8 cellular contexts compared by ENCODE assay signal in the genomic region with DNA sequence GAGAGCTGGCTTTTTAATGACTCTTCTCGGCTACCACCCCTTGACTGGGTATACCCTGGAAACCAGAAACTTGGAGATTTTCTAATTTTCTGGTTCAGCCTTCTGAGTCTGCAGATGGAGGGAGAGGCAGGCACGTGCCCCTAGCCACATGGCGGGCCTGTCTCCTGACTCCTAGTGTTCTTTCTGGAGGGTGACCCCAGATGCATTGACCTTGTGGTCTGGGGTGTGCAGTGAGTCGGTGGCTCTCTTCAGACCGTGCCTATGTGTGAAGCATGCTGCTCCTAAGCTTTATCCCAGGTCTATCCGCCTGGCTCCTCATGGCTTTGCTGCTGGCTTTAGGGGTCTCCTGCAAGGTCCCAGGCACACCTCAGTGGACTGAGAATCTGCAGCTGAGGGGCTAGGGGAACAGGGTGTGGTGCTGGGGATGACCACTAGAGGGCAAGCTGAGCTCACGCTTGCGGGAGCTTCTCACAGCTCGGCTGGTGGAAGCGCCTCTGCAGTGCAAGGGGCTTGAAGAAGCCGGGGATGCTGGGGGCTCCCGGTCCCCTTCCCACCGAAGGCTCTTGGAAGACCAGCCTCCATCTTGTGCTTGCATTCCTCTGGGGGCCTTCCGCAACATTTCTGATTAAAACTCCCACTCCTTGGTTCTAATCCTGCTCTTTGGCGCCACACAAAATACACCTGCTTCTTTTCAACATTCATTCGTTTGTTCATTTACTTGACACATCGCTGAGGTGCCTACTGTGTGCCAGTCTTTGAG. TPM values are rescaled to one million over a fixed set of nuclear protein-coding genes. Genes with fewer than 3 reads are reported as not detected.
DNase-seq lines count a peak whose midpoint lies in the region; ATAC-seq and TF ChIP-seq lines count a peak whose summit lies in the region.

No MANE protein-coding gene starts in this region.

- H3K36me3 ChIP-seq in neuronal stem cell (replicated peaks in 1 of 2; ENCODE audit: control insufficient read depth in 2 of 2, insufficient read depth in 2 of 2, low read length in 2 of 2), result no peaks in the 10 kb centered on the region
- no peaks in the 10 kb centered on the region for H3K36me3 ChIP-seq in stomach

- no peak overlapping the region for H2BK5ac ChIP-seq in neuronal stem cell (ENCODE audit: low read length)

- H3K14ac ChIP-seq in neuronal stem cell (ENCODE audit: low read length), result no peak overlapping the region

- no peak overlapping the region for H3K9ac ChIP-seq in neuronal stem cell (ENCODE audit: low read depth, low read length, poor library complexity)

- H2BK12ac ChIP-seq in neuronal stem cell (ENCODE audit: low read length), result no peak overlapping the region

- H3K27me3 ChIP-seq in neuronal stem cell (ENCODE audit: control insufficient read depth in 3 of 3, insufficient read depth in 3 of 3, low read depth in 1 of 3, low read length in 3 of 3), result peaks cover 0 to 19% (median 0%) of the 10 kb centered on the region in 3 experiments
- H3K27me3 ChIP-seq in stomach, result peaks cover 0 to 34% (median 0%) of the 10 kb centered on the region in 3 donors

- no TSS peak for BruUV-seq in Calu3 (replicated peaks; lab: Mats Ljungman, UMichigan)

- no peak overlapping the region for H4K91ac ChIP-seq in neuronal stem cell (ENCODE audit: low read depth, low read length, poor library complexity)

- H3K4me3 Mint-ChIP-seq in Calu3 (ENCODE audit: low read depth, unreplicated experiment), result no peak overlapping the region
- no peak overlapping the region for H3K4me3 Mint-ChIP-seq in activated T-cell treated with anti-CD3 and anti-CD28 coated beads, Interleukin-2, amount 50 U/mL, for 72 hours

- no peaks in the 10 kb centered on the region for H3K79me1 ChIP-seq in neuronal stem cell (ENCODE audit: low read depth, low read length)

- H3K9me3 Mint-ChIP-seq in Calu3 (ENCODE audit: low read depth, unreplicated experiment), result no peaks in the 10 kb centered on the region
- H3K9me3 Mint-ChIP-seq in activated T-cell treated with anti-CD3 and anti-CD28 coated beads, Interleukin-2, amount 50 U/mL, for 72 hours, result no peaks in the 10 kb centered on the region

- H3K9me3 ChIP-seq in neuronal stem cell (replicated peaks in 1 of 2; ENCODE audit: control insufficient read depth in 2 of 2, insufficient read depth in 1 of 2, low read depth in 1 of 2, low read length in 2 of 2) (peaks cover 0 to 4% of the 10 kb centered on the region in 2 donors), stomach (no peaks in the 10 kb centered on the region)

- no CpG with 5 or more reads among the region's 17 CpGs for WGBS in neuronal stem cell (ENCODE audit: extremely low coverage in 2 of 2, insufficient read length in 2 of 2, insufficient replicate concordance in 1 of 2), 2 donors
- 19 to 43% (median 26%) methylated on average over 9 to 17 of the region's 17 CpGs for WGBS in stomach, 5 donors

- H3K4me1 Mint-ChIP-seq in Calu3 (ENCODE audit: low read depth, unreplicated experiment), result peaks cover 8% of the 10 kb centered on the region
- peaks cover 4% of the 10 kb centered on the region for H3K4me1 Mint-ChIP-seq in activated T-cell treated with anti-CD3 and anti-CD28 coated beads, Interleukin-2, amount 50 U/mL, for 72 hours (ENCODE audit: low read depth)

- CTCF ChIA-PET in Calu3 (lab: Charles Lee), result interaction anchor here (0.7 to 5.0 kb wide), 5 partner anchors 57 to 379 kb away, joined by 3 to 70 read pairs (median 5); a partner anchor contains a TSS

- H2BK120ac ChIP-seq in neuronal stem cell (ENCODE audit: low read depth, low read length), result no peak overlapping the region

- no peak for TF ChIP-seq EP300 in stomach (IDR thresholded peaks at IDR 0.05)

- H3K36me3 Mint-ChIP-seq in Calu3 (ENCODE audit: insufficient read depth, unreplicated experiment), result no peaks in the 10 kb centered on the region
- H3K36me3 Mint-ChIP-seq in activated T-cell treated with anti-CD3 and anti-CD28 coated beads, Interleukin-2, amount 50 U/mL, for 72 hours (ENCODE audit: insufficient read depth in 2 of 2), result no peaks in the 10 kb centered on the region

- H3K27ac ChIP-seq in neuronal stem cell (replicated peaks; ENCODE audit: low read length) (no peak overlapping the region), stomach (no peak overlapping the region)

- no peak for TF ChIP-seq POLR2A in stomach (IDR thresholded peaks at IDR 0.05)

- H3K4me1 ChIP-seq in neuronal stem cell (ENCODE audit: control insufficient read depth in 2 of 2, insufficient read depth in 1 of 2, low read depth in 1 of 2, low read length in 2 of 2) (peaks cover 0 to 11% of the 10 kb centered on the region in 2 donors), stomach (peaks cover 0 to 3% (median 0%) of the 10 kb centered on the region in 4 donors)

- no peak overlapping the region for H3K4me2 ChIP-seq in neuronal stem cell (ENCODE audit: insufficient read depth, low read length, poor library complexity, severe bottlenecking)

- ATAC-seq in GM19467 (IDR thresholded peaks at IDR 0.05; ENCODE audit: unreplicated experiment), result peak; percentile 72
- peak; percentile 77 to 79 for ATAC-seq in activated T-cell treated with anti-CD3 and anti-CD28 coated beads, Interleukin-2, amount 50 U/mL, for 72 hours (replicated peaks in 1 of 2)

- H3K4me3 ChIP-seq in neuronal stem cell (ENCODE audit: low read length in 2 of 2) (no peak overlapping the region), stomach (no peak overlapping the region)

- H2AK5ac ChIP-seq in neuronal stem cell (ENCODE audit: low read depth, low read length), result no peak overlapping the region

- DNase-seq in Calu3, result peak; percentile 84
- peak; percentile 50 for DNase-seq in HPDE6-E6E7 (ENCODE audit: extremely low spot score)
- peak; percentile 75 for DNase-seq in OCI-M1 (lab: John Stamatoyannopoulos, UW)
- DNase-seq in activated T-cell treated with anti-CD3 and anti-CD28 coated beads, Interleukin-2, amount 50 U/mL, for 72 hours, result peak; percentile 75 to 78
- peak; percentile 31 for DNase-seq in fibroblast of the conjunctiva (ENCODE audit: low read depth)
- peak; percentile 74 for DNase-seq in neuronal stem cell (ENCODE audit: low spot score)
- DNase-seq in stomach, result peak; percentile 72

- H4K8ac ChIP-seq in neuronal stem cell (ENCODE audit: low read depth, low read length), result peak overlapping the region; percentile 73

- no peak overlapping the region for H2BK15ac ChIP-seq in neuronal stem cell (ENCODE audit: low read length)

- intact Hi-C loops in Calu3 (cut with micrococcal nuclease; ENCODE audit: unreplicated experiment) (loop anchor here (1.0 kb wide), 1 partner anchor 131 kb away; no protein-coding TSS in a partner anchor), stomach (cut with DNase I; ENCODE audit: low total_unique reads) (no loop called here)

- peak; percentile 97 for TF ChIP-seq CTCF in Calu3 (IDR thresholded peaks at IDR 0.05; ENCODE audit: unreplicated experiment)
- TF ChIP-seq CTCF in stomach (IDR thresholded peaks at IDR 0.05), result peak in 5 of 7 experiments; percentile 76 to 92 (median 88)

- no peak overlapping the region for H3K4ac ChIP-seq in neuronal stem cell (ENCODE audit: low read length)

- peak overlapping the region; percentile 25 for H2AFZ ChIP-seq in neuronal stem cell (ENCODE audit: low read length)

- peaks cover 47% of the 10 kb centered on the region for H3K27me3 Mint-ChIP-seq in Calu3 (ENCODE audit: unreplicated experiment)
- peaks cover 5% of the 10 kb centered on the region for H3K27me3 Mint-ChIP-seq in activated T-cell treated with anti-CD3 and anti-CD28 coated beads, Interleukin-2, amount 50 U/mL, for 72 hours (ENCODE audit: low read depth)

- H3K27ac Mint-ChIP-seq in Calu3 (ENCODE audit: unreplicated experiment), result no peak overlapping the region
- H3K27ac Mint-ChIP-seq in activated T-cell treated with anti-CD3 and anti-CD28 coated beads, Interleukin-2, amount 50 U/mL, for 72 hours, result no peak overlapping the region

- no peak overlapping the region for H3K23ac ChIP-seq in neuronal stem cell (ENCODE audit: low read depth, low read length, poor library complexity)

- H3K18ac ChIP-seq in neuronal stem cell (ENCODE audit: low read length), result no peak overlapping the region

RNA-seq across cellular contexts. Expression of a gene that starts 51.8 kb away (rescaled TPM):
- total RNA-seq in Calu3 (2022), result 0.32 TPM in 1 of 2 replicates, not detected in the other
- not detected for total RNA-seq in activated T-cell treated with anti-CD3 and anti-CD28 coated beads, Interleukin-2, amount 50 U/mL, for 72 hours
- 0.35 TPM for polyA plus RNA-seq in neuronal stem cell (2013, experiment 1 of 2)
- 0.37 TPM for polyA plus RNA-seq in neuronal stem cell (2013, experiment 2 of 2)
- not detected for total RNA-seq in stomach
- polyA plus RNA-seq in stomach, result not detected

RNA-seq across cellular contexts. Expression of a gene that starts 54.7 kb away (rescaled TPM):
- total RNA-seq in Calu3 (2022) (17.5 and 32.1 TPM in 2 replicates), stomach (100 to 1,000 TPM in 1 of 5 donors, 10 to 100 TPM in 3, 1 to 10 TPM in 1; 9.4 to 107 (median 22.6) TPM)
- total RNA-seq in activated T-cell treated with anti-CD3 and anti-CD28 coated beads, Interleukin-2, amount 50 U/mL, for 72 hours, result not detected
- polyA plus RNA-seq in neuronal stem cell (2013, experiment 1 of 2), result 0.57 TPM
- polyA plus RNA-seq in neuronal stem cell (2013, experiment 2 of 2), result 0.66 TPM
- 10 to 100 TPM in 1 of 3 donors, 1 to 10 TPM in 2; 4.8 to 42.5 (median 7.1) TPM for polyA plus RNA-seq in stomach

Comparison
In these comparisons a context has a peak if more than half of its experiments do, and no peak if none do; other contexts are left out.
1. DNase-seq: peak in every context shown above with its lines; median percentile 84 in Calu3; 76 in activated T-cell treated with anti-CD3 and anti-CD28 coated beads, Interleukin-2, amount 50 U/mL, for 72 hours; 75 in OCI-M1; 74 in neuronal stem cell; 72 in stomach; 50 in HPDE6-E6E7; 31 in fibroblast of the conjunctiva.
2. RNA of a gene that starts 54.7 kb away (total RNA-seq): 9.4 to 107 TPM in stomach and 17.5 to 32.1 TPM in Calu3; not detected in activated T-cell treated with anti-CD3 and anti-CD28 coated beads, Interleukin-2, amount 50 U/mL, for 72 hours; every median in the first group is over 10 times any median in the second.